Comparison of ENCODE assay signal across 7 cellular contexts in genomic region chr2:17517481-17518211, GRCh38. TPM values are rescaled to one million over a fixed set of nuclear protein-coding genes. Genes with fewer than 3 reads are reported as not detected.
A peak's percentile ranks its signal among the peaks of the same experiment; 100 is the strongest.
DNase-seq lines count a peak whose midpoint lies in the region; ATAC-seq, FAIRE-seq and TF ChIP-seq lines count a peak whose summit lies in the region.

No MANE protein-coding gene starts in this region.

- H2BK15ac ChIP-seq in H1 (ENCODE audit: low read length): no peak overlapping the region

- H3K27ac ChIP-seq in H1 (ENCODE audit: low read depth, low read length) (no peak overlapping the region), osteoblast (ENCODE audit: low read depth, low read length) (no peak overlapping the region)

- H3K36me3 ChIP-seq in H1 (ENCODE audit: control insufficient read depth in 2 of 4, insufficient read depth in 4 of 4, low read length in 3 of 4) (no peaks in the 10 kb centered on the region), osteoblast (ENCODE audit: insufficient read depth, low read length) (no peaks in the 10 kb centered on the region)

- TF ChIP-seq CTCF in H1 (IDR thresholded peaks at IDR 0.05; ENCODE audit: control extremely low read depth in 1 of 3, insufficient read depth in 1 of 3, low read depth in 1 of 3, low read length in 3 of 3): no peak
- no peak for TF ChIP-seq CTCF in osteoblast (IDR thresholded peaks at IDR 0.05; ENCODE audit: extremely low read depth, low read depth, low read length)

- H2BK120ac ChIP-seq in H1 (replicated peaks; ENCODE audit: low read depth, low read length): no peak overlapping the region

- no peak for TF ChIP-seq POLR2A in H1 (IDR thresholded peaks at IDR 0.05; ENCODE audit: control extremely low read depth in 1 of 2, low read depth in 2 of 2, low read length in 2 of 2)

- POLR2A ChIA-PET in H1 (lab: Charles Lee; ENCODE audit: partially characterized antibody): interaction anchor here (0.5 to 1.6 kb wide), 5 partner anchors 9 to 939 kb away, joined by 3 to 11 read pairs (median 4); partner anchors contain the start of gene VSNL1

- H3K4ac ChIP-seq in H1 (replicated peaks; ENCODE audit: insufficient read length, low read depth, low read length): no peak overlapping the region

- H3K56ac ChIP-seq in H1 (replicated peaks; ENCODE audit: insufficient read length, low read depth, low read length): no peak overlapping the region

- peak overlapping the region; percentile 60; the same call in 1 of the 2 replicates for H2AFZ ChIP-seq in H1 (ENCODE audit: low read length)
- peak overlapping the region; percentile 97 for H2AFZ ChIP-seq in osteoblast (ENCODE audit: low read length)

- H2AK5ac ChIP-seq in H1 (ENCODE audit: low read depth, low read length): no peak overlapping the region

- H2BK5ac ChIP-seq in H1 (ENCODE audit: low read depth, low read length): no peak overlapping the region

- H2BK12ac ChIP-seq in H1 (ENCODE audit: low read depth, low read length): no peak overlapping the region

- peak; percentile 16 for ATAC-seq in GM21381 (IDR thresholded peaks at IDR 0.05; ENCODE audit: unreplicated experiment)
- peak; percentile 18 for ATAC-seq in HG03442 (IDR thresholded peaks at IDR 0.05; ENCODE audit: unreplicated experiment)

- no peaks in the 10 kb centered on the region for H3K9me3 ChIP-seq in H1 (ENCODE audit: insufficient read depth in 2 of 2, low read depth in 1 of 2, low read length in 1 of 2)
- no peaks in the 10 kb centered on the region for H3K9me3 ChIP-seq in osteoblast (ENCODE audit: low read depth, low read length)

- H4K5ac ChIP-seq in H1 (ENCODE audit: insufficient read length, low read depth, low read length): no peak overlapping the region

- CTCF ChIA-PET in H1 (lab: Charles Lee; ENCODE audit: partially characterized antibody): interaction anchor here (0.7 kb wide), 1 partner anchor 17 kb away, joined by 3 read pairs; no protein-coding TSS in a partner anchor

- H3K79me2 ChIP-seq in H1 (ENCODE audit: control insufficient read depth in 1 of 2, insufficient read depth in 2 of 2, low read length in 2 of 2): no peaks in the 10 kb centered on the region
- H3K79me2 ChIP-seq in osteoblast (ENCODE audit: insufficient read depth, low read length): no peaks in the 10 kb centered on the region

- peak overlapping the region; percentile 77 to 85 for H3K4me2 ChIP-seq in H1 (ENCODE audit: insufficient read depth in 1 of 2, low read depth in 2 of 2, low read length in 2 of 2)
- H3K4me2 ChIP-seq in osteoblast (ENCODE audit: insufficient read depth, low read length): peak overlapping the region; percentile 95

- no peak overlapping the region; the same call in 1 of the 2 replicates for H3K18ac ChIP-seq in H1 (ENCODE audit: extremely low read depth, low read length)

- no peaks in the 10 kb centered on the region for H3K23me2 ChIP-seq in H1 (ENCODE audit: low read depth, low read length)

- no peak for DNase-seq in H1 (ENCODE audit: low read depth in 1 of 2, low spot score in 2 of 2)
- DNase-seq in osteoblast (ENCODE audit: insufficient read length, low spot score, missing footprints): peak; percentile 47
- DNase-seq in cerebellum (ENCODE audit: low spot score): no peak
- no peak for DNase-seq in HCEC 1CT
- no peak for DNase-seq in posterior vena cava (ENCODE audit: low spot score)

- H3K4me1 ChIP-seq in H1 (replicated peaks in 1 of 4; ENCODE audit: control insufficient read depth in 3 of 4, insufficient read depth in 4 of 4, low read length in 3 of 4): peaks cover 0 to 4% (median 1%) of the 10 kb centered on the region in 4 experiments; a peak in 3 of 7 replicates
- peaks cover 6% of the 10 kb centered on the region for H3K4me1 ChIP-seq in osteoblast (ENCODE audit: insufficient read depth, low read length)

- no peak overlapping the region for H3K14ac ChIP-seq in H1 (ENCODE audit: insufficient read length)

- 41% methylated on average over 8 of the region's 8 CpGs; no CpG with 5 or more reads in 1 of the 2 experiments for WGBS in H1 (ENCODE audit: extremely low coverage in 1 of 2, insufficient coverage in 1 of 2, insufficient read length in 1 of 2, insufficient replicate concordance in 2 of 2, low coverage in 1 of 2, low lambda C conversion rate in 2 of 2, missing lambda C conversion rate in 1 of 2), 2 experiments

- TF ChIP-seq EP300 in H1 (IDR thresholded peaks at IDR 0.05; ENCODE audit: borderline replicate concordance in 1 of 2, low read depth in 2 of 2, low read length in 2 of 2): no peak

- FAIRE-seq in H1 (lab: Jason Lieb, UNC): no peak

- H4K20me1 ChIP-seq in H1 (replicated peaks in 1 of 2; ENCODE audit: control insufficient read depth in 1 of 2, insufficient read depth in 2 of 2, low read length in 2 of 2): no peaks in the 10 kb centered on the region
- no peaks in the 10 kb centered on the region for H4K20me1 ChIP-seq in osteoblast (ENCODE audit: insufficient read depth, low read length)

- H4K91ac ChIP-seq in H1 (replicated peaks; ENCODE audit: insufficient read length, low read length): no peak overlapping the region

- no peak overlapping the region for H3K23ac ChIP-seq in H1 (ENCODE audit: insufficient read length)

- peaks cover 0 to 2% (median 0%) of the 10 kb centered on the region in 4 experiments; a peak in 1 of 7 replicates for H3K27me3 ChIP-seq in H1 (replicated peaks in 1 of 4; ENCODE audit: control insufficient read depth in 3 of 4, extremely low read depth in 1 of 4, insufficient read depth in 3 of 4, low read length in 3 of 4)
- H3K27me3 ChIP-seq in osteoblast (ENCODE audit: insufficient read depth, low read length): peaks cover 9% of the 10 kb centered on the region

- no peak overlapping the region for H2BK20ac ChIP-seq in H1 (ENCODE audit: low read length)

- H4K8ac ChIP-seq in H1 (ENCODE audit: extremely low read depth, insufficient read depth, low read length): no peak overlapping the region

- TF ChIP-seq RAD21 in H1 (IDR thresholded peaks at IDR 0.05 in 1 of 2, conservative IDR thresholded peaks at IDR 0.05 in 1 of 2; ENCODE audit: low read depth in 2 of 2, low read length in 2 of 2): no peak

- intact Hi-C loops in posterior vena cava (cut with DNase I): no loop called here

- H3K9ac ChIP-seq in H1 (replicated peaks in 1 of 4; ENCODE audit: extremely low read depth in 1 of 4, low read depth in 3 of 4, low read length in 3 of 4): peak overlapping the region in 2 of 4 experiments; percentile 26 to 42; a peak in 4 of 7 replicates

- no peaks in the 10 kb centered on the region for H3K79me1 ChIP-seq in H1 (ENCODE audit: low read depth, low read length)

- H3K4me3 ChIP-seq in H1 (ENCODE audit: extremely low read depth in 1 of 4, insufficient read depth in 2 of 4, low read depth in 3 of 4, low read length in 4 of 4) (peak overlapping the region; percentile 39 to 75 (median 64)), osteoblast (ENCODE audit: insufficient read depth, low read length) (peak overlapping the region; percentile 75)

TF ChIP-seq in H1, 55 proteins besides CTCF, POLR2A, EP300 and RAD21:
- TF ChIP-seq HDAC2 (IDR thresholded peaks at IDR 0.05; ENCODE audit: borderline replicate concordance in 1 of 2, low read depth in 2 of 2, low read length in 2 of 2) (no peak), TBP (IDR thresholded peaks at IDR 0.05; ENCODE audit: low read depth, low read length) (no peak), KDM5A (IDR thresholded peaks at IDR 0.05; ENCODE audit: low read length) (no peak)

RNA-seq across cellular contexts. Expression of gene RAD51AP2, which starts 0.6 kb away (rescaled TPM):
- total RNA-seq in H1 (2021; fragmentation: NEBNext Ultra II Directional; extraction: Animal tissue kit (Norgen Biotek cat#: 25700)): 0.08 and 0.20 TPM in 2 replicates
- polyA plus RNA-seq in H1 (2011; rRNA removed): 0.02 and 0.03 TPM in 2 replicates
- 0.10 TPM for polyA plus RNA-seq in H1 (2011; cell fraction: cytosol; rRNA removed)
- 0.03 TPM for polyA plus RNA-seq in H1 (2011; cell fraction: nucleus; rRNA removed)
- 0.05 to 0.15 TPM (median 0.08 TPM) in 4 replicates for polyA plus RNA-seq in H1 (2012, experiment 1 of 2)
- polyA plus RNA-seq in H1 (2012, experiment 2 of 2): not detected
- polyA plus RNA-seq in H1 (2013, experiment 1 of 2): 0.20 TPM
- polyA plus RNA-seq in H1 (2013, experiment 2 of 2): 0.18 TPM
- polyA minus RNA-seq in H1 (2011; rRNA and poly(A)+ RNA removed): 0.06 TPM in 1 of 2 replicates, not detected in the other
- not detected for polyA minus RNA-seq in H1 (2011; cell fraction: cytosol; rRNA and poly(A)+ RNA removed)
- polyA minus RNA-seq in H1 (2011; cell fraction: nucleus; rRNA and poly(A)+ RNA removed): 0.80 TPM
- not detected in 2 replicates for total RNA-seq in osteoblast
- 0.54 TPM for total RNA-seq in cerebellum
- total RNA-seq in posterior vena cava: not detected

RNA-seq across cellular contexts. Expression of gene VSNL1, which starts 22.9 kb away (rescaled TPM):
- total RNA-seq in H1 (2021; fragmentation: NEBNext Ultra II Directional; extraction: Animal tissue kit (Norgen Biotek cat#: 25700)): 108 and 113 TPM in 2 replicates
- polyA plus RNA-seq in H1 (2011; rRNA removed): 34.7 and 49.4 TPM in 2 replicates
- polyA plus RNA-seq in H1 (2011; cell fraction: cytosol; rRNA removed): 64.8 TPM
- 21.7 TPM for polyA plus RNA-seq in H1 (2011; cell fraction: nucleus; rRNA removed)
- 58.5 to 87.6 TPM (median 65.6 TPM) in 4 replicates for polyA plus RNA-seq in H1 (2012, experiment 1 of 2)
- 7.3 TPM for polyA plus RNA-seq in H1 (2012, experiment 2 of 2)
- polyA plus RNA-seq in H1 (2013, experiment 1 of 2): 107 TPM
- 113 TPM for polyA plus RNA-seq in H1 (2013, experiment 2 of 2)
- 72.6 and 73.2 TPM in 2 replicates for polyA minus RNA-seq in H1 (2011; rRNA and poly(A)+ RNA removed)
- polyA minus RNA-seq in H1 (2011; cell fraction: cytosol; rRNA and poly(A)+ RNA removed): 37.1 TPM
- polyA minus RNA-seq in H1 (2011; cell fraction: nucleus; rRNA and poly(A)+ RNA removed): 42.7 TPM
- total RNA-seq in osteoblast (0.29 and 0.36 TPM in 2 replicates), cerebellum (14.0 TPM), posterior vena cava (not detected)

Comparison
In these comparisons a context has a peak if more than half of its experiments do, and no peak if none do; other contexts are left out.
1. RNA of gene VSNL1, which starts 22.9 kb away (total RNA-seq): 108 to 113 TPM in H1 and 14.0 TPM in cerebellum (single experiment); 0.29 to 0.36 TPM in osteoblast and not detected in posterior vena cava; every median in the first group is over 10 times any median in the second.